Comparison of ENCODE assay signal across 13 cellular contexts in genomic region chr16:28923231-28923587, GRCh38. TPM values are rescaled to one million over a fixed set of nuclear protein-coding genes. Genes with fewer than 3 reads are reported as not detected.
DNase-seq lines count a peak whose midpoint lies in the region; ATAC-seq and TF ChIP-seq lines count a peak whose summit lies in the region.
"Had no signal": no experiment of that assay in that cellular context is flagged by ENCODE, and none has a peak within 500 bp of the region (broad histone marks: within the 10 kb centered on the region; RNA-seq: fewer than 3 reads in every experiment).

No MANE protein-coding gene starts in this region.

- H3K36me3 ChIP-seq in CD8-positive, alpha-beta T cell (ENCODE audit: insufficient read depth, low read length) = peaks cover 8% of the 10 kb centered on the region
- peaks cover 4 to 7% of the 10 kb centered on the region in 2 experiments; a peak in 2 of 4 replicates for H3K36me3 ChIP-seq in HCT116 (ENCODE audit: control insufficient read depth in 1 of 2, insufficient read depth in 2 of 2, low read length in 2 of 2)

- H3K9me3 Mint-ChIP-seq in CD8-positive, alpha-beta T cell = no peaks in the 10 kb centered on the region
- H3K9me3 Mint-ChIP-seq in activated naive CD8-positive, alpha-beta T cell treated with anti-CD3 and anti-CD28 coated beads for 36 hours = peaks cover 3% of the 10 kb centered on the region
- no peaks in the 10 kb centered on the region for H3K9me3 Mint-ChIP-seq in nephron

- H3K9me3 ChIP-seq in CD8-positive, alpha-beta T cell (ENCODE audit: low read length) = no peaks in the 10 kb centered on the region
- H3K9me3 ChIP-seq in HCT116 (ENCODE audit: control insufficient read depth in 1 of 2, insufficient read depth in 1 of 2, low read depth in 1 of 2, low read length in 2 of 2) = no peaks in the 10 kb centered on the region
- H3K9me3 ChIP-seq: thoracic aorta had no signal

- H3K27ac Mint-ChIP-seq in CD8-positive, alpha-beta T cell = no peak overlapping the region
- no peak overlapping the region for H3K27ac Mint-ChIP-seq in activated naive CD8-positive, alpha-beta T cell treated with anti-CD3 and anti-CD28 coated beads for 36 hours
- peak overlapping the region; percentile 72 to 98 (median 82) for H3K27ac Mint-ChIP-seq in nephron

- peaks cover 24% of the 10 kb centered on the region for H3K4me1 Mint-ChIP-seq in CD8-positive, alpha-beta T cell (ENCODE audit: low read depth)
- peaks cover 18% of the 10 kb centered on the region for H3K4me1 Mint-ChIP-seq in activated naive CD8-positive, alpha-beta T cell treated with anti-CD3 and anti-CD28 coated beads for 36 hours
- H3K4me1 Mint-ChIP-seq in nephron = peaks cover 12% of the 10 kb centered on the region

- no peaks in the 10 kb centered on the region; the same call in 1 of the 2 replicates for H3K79me2 ChIP-seq in HCT116 (ENCODE audit: insufficient read depth, low read length)

- no peak for TF ChIP-seq POLR2A in HCT116 (IDR thresholded peaks at IDR 0.05; ENCODE audit: borderline replicate concordance, extremely low read depth, insufficient read depth, insufficient read length)

- POLR2A ChIA-PET in CD8-positive, alpha-beta T cell (lab: Charles Lee) = interaction anchor here (0.5 to 3.9 kb wide), 2 partner anchors 10 to 60 kb away, joined by 3 to 18 read pairs; partner anchors contain the start of gene SH2B1
- POLR2A ChIA-PET in HCT116 (lab: Charles Lee) = interaction anchor here (0.6 to 1.1 kb wide), 3 partner anchors 23 to 65 kb away, joined by 3 read pairs; partner anchors contain the start of gene SH2B1

- H3K27me3 ChIP-seq in CD8-positive, alpha-beta T cell (ENCODE audit: insufficient read depth, low read length) = no peaks in the 10 kb centered on the region
- H3K27me3 ChIP-seq in HCT116 (ENCODE audit: insufficient read depth, low read length) = no peaks in the 10 kb centered on the region

- TF ChIP-seq RAD21 in HCT116 (IDR thresholded peaks at IDR 0.05; ENCODE audit: low read depth) = no peak

- intact Hi-C loops in CD8-positive, alpha-beta T cell (cut with DNase I, micrococcal nuclease) = loop anchor here (5.0 to 10.0 kb wide), 2 partner anchors 41 to 778 kb away; no protein-coding TSS in a partner anchor
- intact Hi-C loops in HCT116 (cut with micrococcal nuclease) = no loop called here

- no peaks in the 10 kb centered on the region for H3K9me2 ChIP-seq in HCT116 (ENCODE audit: insufficient read depth)

- no TSS peak for BruUV-seq in HCT116 (replicated peaks; lab: Mats Ljungman, UMichigan)

- CTCF ChIA-PET in CD8-positive, alpha-beta T cell (lab: Charles Lee) = interaction anchor here (1.2 to 2.4 kb wide), 3 partner anchors 9 to 22 kb away, joined by 4 to 21 read pairs (median 4); no protein-coding TSS in a partner anchor
- CTCF ChIA-PET in HCT116 (lab: Charles Lee) = interaction anchor here (1.2 to 1.8 kb wide), 2 partner anchors 11 to 22 kb away, joined by 5 to 10 read pairs; no protein-coding TSS in a partner anchor

- H3K36me3 Mint-ChIP-seq in CD8-positive, alpha-beta T cell = peaks cover 37% of the 10 kb centered on the region
- peaks cover 8% of the 10 kb centered on the region for H3K36me3 Mint-ChIP-seq in activated naive CD8-positive, alpha-beta T cell treated with anti-CD3 and anti-CD28 coated beads for 36 hours
- H3K36me3 Mint-ChIP-seq in nephron (ENCODE audit: low read depth) = peaks cover 14% of the 10 kb centered on the region

- no peak overlapping the region for H3K9ac ChIP-seq in HCT116 (ENCODE audit: low read length)

- H3K4me3 ChIP-seq in CD8-positive, alpha-beta T cell (ENCODE audit: low read depth, low read length) = no peak overlapping the region
- H3K4me3 ChIP-seq in HCT116 (replicated peaks in 1 of 2; ENCODE audit: low read depth in 1 of 2, low read length in 2 of 2) = no peak overlapping the region
- H3K4me3 ChIP-seq: thoracic aorta had no signal

- H2AFZ ChIP-seq in HCT116 (ENCODE audit: low read depth, low read length, poor library complexity, severe bottlenecking) = no peak overlapping the region

- no peak for DNase-seq in CD8-positive, alpha-beta T cell
- DNase-seq in HCT116 (ENCODE audit: low read depth, low spot score) = no peak
- DNase-seq in activated naive CD8-positive, alpha-beta T cell treated with anti-CD3 and anti-CD28 coated beads for 36 hours = no peak
- no peak for DNase-seq in NCI-H82 treated with DMSO at 0.1 percent for 48 hours (lab: John Stamatoyannopoulos, UW; ENCODE audit: unreplicated experiment)
- DNase-seq in effector CD4-positive, alpha-beta T cell = no peak
- no peak for DNase-seq in CD1c-positive myeloid dendritic cell (ENCODE audit: extremely low spot score)
- DNase-seq: DND-41, NCI-H2029, SHP77 had no signal

- H3K27ac ChIP-seq in CD8-positive, alpha-beta T cell (ENCODE audit: low read depth, low read length) = no peak overlapping the region
- H3K27ac ChIP-seq in HCT116 (ENCODE audit: low read depth, low read length) = peak overlapping the region; percentile 75; the same call in 1 of the 2 replicates
- H3K27ac ChIP-seq: thoracic aorta had no signal

- H3K4me2 ChIP-seq in HCT116 (ENCODE audit: low read length) = peak overlapping the region; percentile 100

- peaks cover 10% of the 10 kb centered on the region for H3K4me1 ChIP-seq in CD8-positive, alpha-beta T cell (ENCODE audit: insufficient read depth, low read length)
- H3K4me1 ChIP-seq in HCT116 (ENCODE audit: control insufficient read depth in 1 of 2, insufficient read depth in 2 of 2, low read length in 2 of 2) = peaks cover 7 to 20% of the 10 kb centered on the region in 2 experiments

- TF ChIP-seq CTCF in CD8-positive, alpha-beta T cell (IDR thresholded peaks at IDR 0.05) = no peak
- TF ChIP-seq CTCF in HCT116 (IDR thresholded peaks at IDR 0.05 in 2 of 3, conservative IDR thresholded peaks at IDR 0.05 in 1 of 3; ENCODE audit: borderline replicate concordance in 1 of 3, insufficient read depth in 1 of 3, low read depth in 2 of 3, low read length in 2 of 3) (no peak), nephron (IDR thresholded peaks at IDR 0.05; ENCODE audit: unreplicated experiment in 3 of 3) (no peak)

- peak overlapping the region; percentile 50 for H3K4me3 Mint-ChIP-seq in CD8-positive, alpha-beta T cell
- peak overlapping the region; percentile 96 for H3K4me3 Mint-ChIP-seq in activated naive CD8-positive, alpha-beta T cell treated with anti-CD3 and anti-CD28 coated beads for 36 hours
- H3K4me3 Mint-ChIP-seq in nephron = peak overlapping the region; percentile 89 to 95 (median 93)

- no peak for ATAC-seq in CD8-positive, alpha-beta T cell
- ATAC-seq in HCT116 = no peak

- no peaks in the 10 kb centered on the region for H4K20me1 ChIP-seq in HCT116 (ENCODE audit: insufficient read depth)

- RAD21 ChIA-PET in HCT116 (lab: Charles Lee; ENCODE audit: low non-redundant PET in 1 of 2, low total read pairs in 2 of 2, uncharacterized antibody in 2 of 2, unreplicated experiment in 2 of 2) = interaction anchor here in 1 of 2 experiments (0.6 kb wide), 1 partner anchor 26 kb away, joined by 3 read pairs; no protein-coding TSS in a partner anchor

- H3K27me3 Mint-ChIP-seq in CD8-positive, alpha-beta T cell (ENCODE audit: low read depth) = no peaks in the 10 kb centered on the region
- H3K27me3 Mint-ChIP-seq in activated naive CD8-positive, alpha-beta T cell treated with anti-CD3 and anti-CD28 coated beads for 36 hours = no peaks in the 10 kb centered on the region
- no peaks in the 10 kb centered on the region for H3K27me3 Mint-ChIP-seq in nephron (ENCODE audit: low read depth)

TF ChIP-seq in HCT116, 20 proteins besides CTCF, POLR2A, EP300 and RAD21 (continues in another document):
- no peak for TF ChIP-seq ZBTB33 (IDR thresholded peaks at IDR 0.05; ENCODE audit: extremely low read depth, insufficient replicate concordance, low read length)

RNA-seq across cellular contexts. Expression of gene RABEP2, which starts 1.8 kb away (rescaled TPM):
- 10 to 100 TPM; 26.5 to 29.0 TPM for total RNA-seq in CD8-positive, alpha-beta T cell
- 13.4 TPM for total RNA-seq in HCT116 (2021; ENCODE audit: unreplicated experiment)
- polyA plus RNA-seq in HCT116 (2012) = 8.6 and 10.0 TPM in 2 replicates
- 10 to 100 TPM; 11.4 to 12.5 TPM for total RNA-seq in activated naive CD8-positive, alpha-beta T cell treated with anti-CD3 and anti-CD28 coated beads for 36 hours

RNA-seq across cellular contexts. Expression of gene CD19, which starts 8.6 kb away (rescaled TPM):
- 1 to 10 TPM; 1.1 to 1.8 TPM for total RNA-seq in CD8-positive, alpha-beta T cell
- 0.27 TPM for total RNA-seq in HCT116 (2021; ENCODE audit: unreplicated experiment)
- polyA plus RNA-seq in HCT116 (2012) = 0.05 and 0.09 TPM in 2 replicates
- 1 to 10 TPM; 2.1 to 2.6 TPM for total RNA-seq in activated naive CD8-positive, alpha-beta T cell treated with anti-CD3 and anti-CD28 coated beads for 36 hours
- total RNA-seq: osteoblast, thoracic aorta had no signal
- polyA plus RNA-seq: keratinocyte had no signal

RNA-seq across cellular contexts. Expression of gene NFATC2IP, which starts 27.5 kb away (rescaled TPM):
- total RNA-seq in CD8-positive, alpha-beta T cell = 10 to 100 TPM; 45.8 to 52.5 TPM
- 41.4 TPM for total RNA-seq in HCT116 (2021; ENCODE audit: unreplicated experiment)
- 30.4 and 34.6 TPM in 2 replicates for polyA plus RNA-seq in HCT116 (2012)
- 10 to 100 TPM; 65.6 to 74.4 TPM for total RNA-seq in activated naive CD8-positive, alpha-beta T cell treated with anti-CD3 and anti-CD28 coated beads for 36 hours

RNA-seq across cellular contexts. Expression of gene ATP2A1, which starts 44.9 kb away (rescaled TPM):
- under 1 TPM; 0.24 to 0.97 TPM for total RNA-seq in CD8-positive, alpha-beta T cell
- total RNA-seq in HCT116 (2021; ENCODE audit: unreplicated experiment) = 10.3 TPM
- polyA plus RNA-seq in HCT116 (2012) = 5.5 and 7.0 TPM in 2 replicates
- 1 to 10 TPM; 2.0 to 2.8 TPM for total RNA-seq in activated naive CD8-positive, alpha-beta T cell treated with anti-CD3 and anti-CD28 coated beads for 36 hours

RNA-seq across cellular contexts. Expression of gene SPNS1, which starts 51.4 kb away (rescaled TPM):
- 10 to 100 TPM; 31.7 to 31.8 TPM for total RNA-seq in CD8-positive, alpha-beta T cell
- total RNA-seq in HCT116 (2021; ENCODE audit: unreplicated experiment) = 32.3 TPM
- 16.7 and 23.2 TPM in 2 replicates for polyA plus RNA-seq in HCT116 (2012)
- total RNA-seq in activated naive CD8-positive, alpha-beta T cell treated with anti-CD3 and anti-CD28 coated beads for 36 hours = 10 to 100 TPM; 24.4 to 26.3 TPM

Comparison
In these comparisons a context has a peak if more than half of its experiments do, and no peak if none do; other contexts are left out.
1. H3K27ac Mint-ChIP-seq: peak in nephron (3 of 3); none in CD8-positive, alpha-beta T cell (single experiment) and activated naive CD8-positive, alpha-beta T cell treated with anti-CD3 and anti-CD28 coated beads for 36 hours (single experiment).
2. Peak in every context shown above with its lines, with median percentiles within 50 percentile points of each other: H3K4me3 Mint-ChIP-seq.